In genomic region chr19:19458110-19458816, GRCh38 we compare ENCODE assay signal across 10 cellular contexts. TPM values are rescaled to one million over a fixed set of nuclear protein-coding genes. Genes with fewer than 3 reads are reported as not detected.
A peak's percentile ranks its signal among the peaks of the same experiment; 100 is the strongest.
DNase-seq lines count a peak whose midpoint lies in the region; ATAC-seq and TF ChIP-seq lines count a peak whose summit lies in the region.
"Had no signal": no experiment of that assay in that cellular context is flagged by ENCODE, and none has a peak within 500 bp of the region (broad histone marks: within the 10 kb centered on the region; RNA-seq: fewer than 3 reads in every experiment).

No MANE protein-coding gene starts in this region.

- no peaks in the 10 kb centered on the region for H3K9me3 ChIP-seq in left ventricle myocardium inferior (replicated peaks)
- H3K9me3 ChIP-seq in right atrium auricular region: no peaks in the 10 kb centered on the region
- H3K9me3 ChIP-seq in upper lobe of left lung: no peaks in the 10 kb centered on the region

- no peak overlapping the region for H3K4me3 ChIP-seq in left ventricle myocardium inferior
- no peak overlapping the region for H3K4me3 ChIP-seq in right atrium auricular region
- no peak overlapping the region for H3K4me3 ChIP-seq in upper lobe of left lung

- peak overlapping the region; percentile 99 for H3K27ac Mint-ChIP-seq in activated CD8-positive, alpha-beta T cell treated with anti-CD3 and anti-CD28 coated beads, Interleukin-2, amount 10 ng/mL, durations not matched to agents 7 days and 5 days
- peak overlapping the region; percentile 96 for H3K27ac Mint-ChIP-seq in memory B cell

- CTCF ChIA-PET in activated CD8-positive, alpha-beta T cell treated with anti-CD3 and anti-CD28 coated beads, Interleukin-2, amount 10 ng/mL, durations not matched to agents 7 days and 5 days (lab: Charles Lee): interaction anchor here (1.1 to 3.2 kb wide), 4 partner anchors 15 to 52 kb away, joined by 3 to 25 read pairs (median 10); partner anchors contain the start of gene GATAD2A

- intact Hi-C loops in left ventricle myocardium inferior (cut with micrococcal nuclease): no loop called here

- TF ChIP-seq CTCF in left ventricle myocardium inferior (IDR thresholded peaks at IDR 0.05; ENCODE audit: borderline replicate concordance) (no peak), right atrium auricular region (IDR thresholded peaks at IDR 0.05) (no peak), upper lobe of left lung (IDR thresholded peaks at IDR 0.05) (no peak)

- no peak for TF ChIP-seq POLR2A in upper lobe of left lung (IDR thresholded peaks at IDR 0.05)

- DNase-seq in left ventricle myocardium inferior (no peak), right atrium auricular region (ENCODE audit: low spot score) (no peak), memory B cell (ENCODE audit: low spot score in 2 of 2) (no peak), upper lobe of left lung (no peak), ACHN (no peak), GOT3 (lab: John Stamatoyannopoulos, UW) (no peak)
- no peak for DNase-seq in activated CD8-positive, alpha-beta T cell treated with anti-CD3 and anti-CD28 coated beads, Interleukin-2, amount 10 ng/mL, durations not matched to agents 7 days and 5 days
- DNase-seq: cerebellar nuclear complex, NCI-H526 had no signal

- peak overlapping the region; percentile 68 for H3K27ac ChIP-seq in left ventricle myocardium inferior (replicated peaks)
- no peak overlapping the region for H3K27ac ChIP-seq in right atrium auricular region
- peak overlapping the region; percentile 34 to 92 (median 84) for H3K27ac ChIP-seq in upper lobe of left lung

- POLR2A ChIA-PET in activated CD8-positive, alpha-beta T cell treated with anti-CD3 and anti-CD28 coated beads, Interleukin-2, amount 10 ng/mL, durations not matched to agents 7 days and 5 days (lab: Charles Lee): interaction anchor here (0.6 to 2.9 kb wide), 7 partner anchors 11 to 204 kb away, joined by 3 to 16 read pairs (median 5); partner anchors contain the start of genes NDUFA13 and TSSK6

- TF ChIP-seq EP300 in upper lobe of left lung (IDR thresholded peaks at IDR 0.05): no peak

- no peaks in the 10 kb centered on the region for H3K27me3 Mint-ChIP-seq in activated CD8-positive, alpha-beta T cell treated with anti-CD3 and anti-CD28 coated beads, Interleukin-2, amount 10 ng/mL, durations not matched to agents 7 days and 5 days (ENCODE audit: low read depth)
- no peaks in the 10 kb centered on the region for H3K27me3 Mint-ChIP-seq in memory B cell

- peak overlapping the region; percentile 64 for H3K4me3 Mint-ChIP-seq in activated CD8-positive, alpha-beta T cell treated with anti-CD3 and anti-CD28 coated beads, Interleukin-2, amount 10 ng/mL, durations not matched to agents 7 days and 5 days
- H3K4me3 Mint-ChIP-seq in memory B cell: peak overlapping the region; percentile 78

- H3K36me3 ChIP-seq in left ventricle myocardium inferior: peaks cover 3% of the 10 kb centered on the region
- H3K36me3 ChIP-seq in right atrium auricular region: peaks cover 4% of the 10 kb centered on the region
- no peaks in the 10 kb centered on the region for H3K36me3 ChIP-seq in upper lobe of left lung

- 66 to 73% methylated on average over 14 of the region's 14 CpGs for WGBS in upper lobe of left lung, 2 donors

- no peaks in the 10 kb centered on the region for H3K9me3 Mint-ChIP-seq in activated CD8-positive, alpha-beta T cell treated with anti-CD3 and anti-CD28 coated beads, Interleukin-2, amount 10 ng/mL, durations not matched to agents 7 days and 5 days (ENCODE audit: insufficient read depth)
- H3K9me3 Mint-ChIP-seq in memory B cell: no peaks in the 10 kb centered on the region

- in situ Hi-C loops in ACHN (cut with HindIII; ENCODE audit: low pct_ligation_motif_present, low pct_unique_long_range_greater_than_20kb, low sequenced_read_pairs): no loop called here

- H3K36me3 Mint-ChIP-seq in activated CD8-positive, alpha-beta T cell treated with anti-CD3 and anti-CD28 coated beads, Interleukin-2, amount 10 ng/mL, durations not matched to agents 7 days and 5 days (ENCODE audit: low read depth): peaks cover 35% of the 10 kb centered on the region
- H3K36me3 Mint-ChIP-seq in memory B cell: no peaks in the 10 kb centered on the region

- ATAC-seq in activated CD8-positive, alpha-beta T cell treated with anti-CD3 and anti-CD28 coated beads, Interleukin-2, amount 10 ng/mL, durations not matched to agents 7 days and 5 days: no peak
- ATAC-seq in memory B cell (ENCODE audit: low read depth) (no peak), upper lobe of left lung (ENCODE audit: low FRiP score in 2 of 2) (no peak), HG03280 (IDR thresholded peaks at IDR 0.05; ENCODE audit: unreplicated experiment) (no peak)

- no peaks in the 10 kb centered on the region for H3K27me3 ChIP-seq in left ventricle myocardium inferior (ENCODE audit: low read depth)
- H3K27me3 ChIP-seq in right atrium auricular region: no peaks in the 10 kb centered on the region
- no peaks in the 10 kb centered on the region for H3K27me3 ChIP-seq in upper lobe of left lung

- H3K4me1 ChIP-seq in left ventricle myocardium inferior (peaks cover 68% of the 10 kb centered on the region), right atrium auricular region (peaks cover 0 to 57% of the 10 kb centered on the region in 2 donors), upper lobe of left lung (peaks cover 57 to 73% (median 62%) of the 10 kb centered on the region in 4 donors)

- H3K4me1 Mint-ChIP-seq in activated CD8-positive, alpha-beta T cell treated with anti-CD3 and anti-CD28 coated beads, Interleukin-2, amount 10 ng/mL, durations not matched to agents 7 days and 5 days (ENCODE audit: low read depth): peaks cover 83% of the 10 kb centered on the region
- peaks cover 52% of the 10 kb centered on the region for H3K4me1 Mint-ChIP-seq in memory B cell

RNA-seq across cellular contexts. Expression of gene GATAD2A, which starts 52.8 kb away (rescaled TPM):
- total RNA-seq in left ventricle myocardium inferior (24.1 TPM), right atrium auricular region (10 to 100 TPM; 27.7 to 32.9 TPM), upper lobe of left lung (100 to 1,000 TPM in 2 of 6 donors, 10 to 100 TPM in 4; 60.8 to 182 (median 88.0) TPM)
- 100 to 1,000 TPM; 180 TPM for total RNA-seq in activated CD8-positive, alpha-beta T cell treated with anti-CD3 and anti-CD28 coated beads, Interleukin-2, amount 10 ng/mL, durations not matched to agents 7 days and 5 days

RNA-seq across cellular contexts. Expression of gene TSSK6, which starts 57.1 kb away (rescaled TPM):
- total RNA-seq in left ventricle myocardium inferior (0.77 TPM), right atrium auricular region (1 to 10 TPM; 1.2 to 1.3 TPM), upper lobe of left lung (1 to 10 TPM; 1.7 to 7.3 (median 3.1) TPM)
- total RNA-seq in activated CD8-positive, alpha-beta T cell treated with anti-CD3 and anti-CD28 coated beads, Interleukin-2, amount 10 ng/mL, durations not matched to agents 7 days and 5 days: 1 to 10 TPM; 3.4 to 3.9 TPM

RNA-seq across cellular contexts. Expression of gene NDUFA13, which starts 57.8 kb away (rescaled TPM):
- total RNA-seq in left ventricle myocardium inferior (1,029 TPM), right atrium auricular region (100 to 1,000 TPM in 1 of 2 donors, 10 to 100 TPM in 1; 59.3 to 198 TPM), upper lobe of left lung (100 to 1,000 TPM in 3 of 6 donors, 10 to 100 TPM in 3; 24.3 to 305 (median 112) TPM)
- total RNA-seq in activated CD8-positive, alpha-beta T cell treated with anti-CD3 and anti-CD28 coated beads, Interleukin-2, amount 10 ng/mL, durations not matched to agents 7 days and 5 days: 100 to 1,000 TPM; 388 to 413 TPM

Comparison
In these comparisons a context has a peak if more than half of its experiments do, and no peak if none do; other contexts are left out.
1. H3K27ac ChIP-seq: peak in left ventricle myocardium inferior (single experiment) and upper lobe of left lung (4 of 4); none in right atrium auricular region (0 of 2).